8 cellular contexts compared by ENCODE assay signal in the genomic region with DNA sequence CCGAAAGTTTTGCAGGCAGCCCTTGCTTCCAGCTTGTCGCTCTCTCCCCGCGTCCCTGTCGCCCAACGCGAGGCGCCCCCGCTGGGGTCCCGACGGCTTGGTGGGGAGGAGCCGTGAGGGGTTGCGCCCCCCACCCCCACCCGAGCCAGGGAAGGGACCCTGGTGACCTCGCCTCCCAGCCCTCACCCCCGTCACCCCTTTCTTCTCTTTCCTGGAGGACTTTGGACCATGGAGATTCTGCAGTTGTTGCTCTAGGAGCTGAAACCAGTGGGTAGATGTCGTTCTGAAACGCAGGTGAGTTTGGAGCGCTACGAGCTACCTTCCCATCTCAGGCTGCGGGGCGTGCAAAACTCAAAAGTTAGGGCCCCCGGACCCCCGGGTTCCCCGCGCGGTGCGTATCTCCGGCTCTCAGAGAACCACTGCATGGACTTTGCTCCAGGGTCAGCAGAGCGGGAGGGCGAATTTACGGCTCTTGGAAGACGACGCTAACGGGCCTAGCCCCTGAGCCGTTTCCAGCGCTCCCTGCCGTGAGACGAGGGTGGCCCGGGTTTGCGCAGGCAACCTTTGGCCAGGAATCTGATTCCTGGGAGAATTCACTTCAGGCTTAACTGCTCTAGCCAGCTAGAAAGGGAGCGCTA. TPM values are rescaled to one million over a fixed set of nuclear protein-coding genes. Genes with fewer than 3 reads are reported as not detected.
DNase-seq lines count a peak whose midpoint lies in the region; ATAC-seq, FAIRE-seq and TF ChIP-seq lines count a peak whose summit lies in the region.

No MANE protein-coding gene starts in this region.

- CTCF ChIA-PET in Panc1 (lab: Charles Lee), result interaction anchor here (0.6 to 1.2 kb wide), 3 partner anchors 11 to 116 kb away, joined by 3 to 4 read pairs (median 3); no protein-coding TSS in a partner anchor

- intact Hi-C loops in Panc1 (cut with micrococcal nuclease; ENCODE audit: unreplicated experiment) (loop anchor here (5.0 to 10.0 kb wide), 4 partner anchors 112 to 222 kb away; no protein-coding TSS in a partner anchor), spleen (cut with DNase I; ENCODE audit: low total_unique reads) (loop anchor here (10.0 kb wide), 1 partner anchor 222 kb away; no protein-coding TSS in a partner anchor)

- 0 out of 2 replicates have a peak, but pooled peaks cover 5% of the 10 kb centered on the region for H3K9me2 ChIP-seq in GM23338 (ENCODE audit: insufficient read depth)

- H3K36me3 ChIP-seq in GM23338 (ENCODE audit: insufficient read depth) (peaks cover 8% of the 10 kb centered on the region), Panc1 (ENCODE audit: control insufficient read depth, insufficient read depth, low read length) (peaks cover 4% of the 10 kb centered on the region; the same call in 1 of the 2 replicates), bronchial epithelial cell (ENCODE audit: control insufficient read depth, insufficient read depth, low read length) (peaks cover 1% of the 10 kb centered on the region), spleen (no peaks in the 10 kb centered on the region)

- ATAC-seq in GM23338, result peak; percentile 72
- ATAC-seq in Panc1, result peak; percentile 62
- ATAC-seq in HG03432 (IDR thresholded peaks at IDR 0.05; ENCODE audit: unreplicated experiment), result no peak
- no peak for ATAC-seq in GM18519 (IDR thresholded peaks at IDR 0.05; ENCODE audit: low FRiP score, unreplicated experiment)

- no peak for TF ChIP-seq POLR2A in spleen (IDR thresholded peaks at IDR 0.05)

- H2AFZ ChIP-seq in GM23338, result peak overlapping the region; percentile 94

- peaks cover 30% of the 10 kb centered on the region for H3K36me3 Mint-ChIP-seq in GM23338 (ENCODE audit: low read depth)

- 4 to 12% (median 5%) methylated on average over 22 to 42 of the region's 42 CpGs for WGBS in spleen, 5 donors

- peaks cover 14% of the 10 kb centered on the region for H3K27me3 Mint-ChIP-seq in GM23338 (ENCODE audit: insufficient read depth, low read depth, poor library complexity)

- peak overlapping the region; percentile 87 for H3K4me3 ChIP-seq in GM23338
- peak overlapping the region; percentile 71 to 84 for H3K4me3 ChIP-seq in Panc1 (ENCODE audit: low read depth in 2 of 2, low read length in 2 of 2)
- peak overlapping the region; percentile 65 for H3K4me3 ChIP-seq in bronchial epithelial cell (ENCODE audit: low read depth, low read length)
- peak overlapping the region; percentile 37 to 91 (median 61) for H3K4me3 ChIP-seq in spleen

- peak overlapping the region; percentile 82 for H3K4me2 ChIP-seq in GM23338

- DNase-seq in AG08396 (ENCODE audit: low spot score) (peak; percentile 47), GM23338 (ENCODE audit: low spot score) (peak; percentile 84), Panc1 (ENCODE audit: low read depth, low spot score) (no peak), bronchial epithelial cell (ENCODE audit: low read depth) (peak; percentile 19), kidney glomerular epithelial cell (lab: John Stamatoyannopoulos, UW) (peak; percentile 25), spleen (peak; percentile 82)

- no peak for FAIRE-seq in bronchial epithelial cell (lab: Jason Lieb, UNC)

- no TSS peak for BruUV-seq in Panc1 (replicated peaks; lab: Mats Ljungman, UMichigan)

- H3K9me3 ChIP-seq in Panc1 (ENCODE audit: control insufficient read depth, insufficient read depth, low read depth, low read length), result no peaks in the 10 kb centered on the region
- no peaks in the 10 kb centered on the region for H3K9me3 ChIP-seq in spleen

- H3K27me3 ChIP-seq in GM23338 (ENCODE audit: insufficient read depth), result peaks cover 17% of the 10 kb centered on the region
- H3K27me3 ChIP-seq in Panc1 (ENCODE audit: control insufficient read depth, insufficient read depth, low read length), result no peaks in the 10 kb centered on the region
- H3K27me3 ChIP-seq in bronchial epithelial cell (ENCODE audit: control insufficient read depth, insufficient read depth, low read length), result no peaks in the 10 kb centered on the region
- peaks cover 0 to 20% (median 4%) of the 10 kb centered on the region in 7 donors for H3K27me3 ChIP-seq in spleen (replicated peaks in 1 of 7)

- H3K27ac Mint-ChIP-seq in GM23338, result no peak overlapping the region

- H3K4me1 ChIP-seq in GM23338 (ENCODE audit: insufficient read depth) (peaks cover 53% of the 10 kb centered on the region), Panc1 (ENCODE audit: control insufficient read depth, insufficient read depth, low read length) (peaks cover 27% of the 10 kb centered on the region), spleen (peaks cover 6 to 48% (median 24%) of the 10 kb centered on the region in 6 donors)

- in situ Hi-C loops in Panc1 (cut with HindIII; ENCODE audit: low pct_unique_long_range_greater_than_20kb, low sequenced_read_pairs), result no loop called here

- TF ChIP-seq CTCF in GM23338 (conservative IDR thresholded peaks at IDR 0.05; ENCODE audit: low read depth in 2 of 2) (no peak), Panc1 (IDR thresholded peaks at IDR 0.05) (no peak), bronchial epithelial cell (IDR thresholded peaks at IDR 0.05; ENCODE audit: insufficient read depth, low read length, severe bottlenecking) (peak; percentile 1), spleen (IDR thresholded peaks at IDR 0.05 in 8 of 11, conservative IDR thresholded peaks at IDR 0.05 in 3 of 11) (peak in 1 of 11 experiments; percentile 46)

- peaks cover 47% of the 10 kb centered on the region for H3K4me1 Mint-ChIP-seq in GM23338

- H3K27ac ChIP-seq in GM23338 (ENCODE audit: low read depth), result no peak overlapping the region
- peak overlapping the region; percentile 52 for H3K27ac ChIP-seq in Panc1 (ENCODE audit: low read length)
- H3K27ac ChIP-seq in spleen, result peak overlapping the region in 2 of 8 donors; percentile 48 to 84

- H3K79me2 ChIP-seq in GM23338 (replicated peaks; ENCODE audit: insufficient read depth), result peaks cover 81% of the 10 kb centered on the region

- H3K9me3 Mint-ChIP-seq in GM23338, result no peaks in the 10 kb centered on the region

- peak overlapping the region; percentile 87 for H3K4me3 Mint-ChIP-seq in GM23338

- H4K20me1 ChIP-seq in GM23338 (replicated peaks; ENCODE audit: insufficient read depth), result no peaks in the 10 kb centered on the region; the same call in 1 of the 2 replicates

- POLR2A ChIA-PET in Panc1 (lab: Charles Lee), result interaction anchor here (0.6 kb wide), 2 partner anchors 11 to 159 kb away, joined by 5 to 6 read pairs; no protein-coding TSS in a partner anchor

- no peaks in the 10 kb centered on the region; the same call in 1 of the 2 replicates for H3F3A ChIP-seq in GM23338 (replicated peaks; ENCODE audit: low read depth)

TF ChIP-seq in GM23338, 12 proteins besides CTCF, POLR2A, EP300 and RAD21:
- TF ChIP-seq JUNB (IDR thresholded peaks at IDR 0.05; ENCODE audit: unreplicated experiment) (no peak), POLR2AphosphoS5 (IDR thresholded peaks at IDR 0.05; ENCODE audit: low read depth) (no peak), NANOG (IDR thresholded peaks at IDR 0.05; ENCODE audit: borderline replicate concordance) (no peak), CREB1 (CRISPR knock-in tag; IDR thresholded peaks at IDR 0.05; ENCODE audit: low read depth) (no peak), STAT1 (IDR thresholded peaks at IDR 0.05; ENCODE audit: unreplicated experiment) (no peak), EZH2phosphoT487 (IDR thresholded peaks at IDR 0.05; ENCODE audit: unreplicated experiment) (no peak), EZH2 (IDR thresholded peaks at IDR 0.05; ENCODE audit: low read depth, unreplicated experiment) (peak; percentile 13)

RNA-seq across cellular contexts. Expression of a gene that starts 0.7 kb away (rescaled TPM):
- 19.4 and 29.8 TPM in 2 replicates for total RNA-seq in GM23338 (2014; rRNA removed; shearing (Covaris generic))
- polyA plus RNA-seq in GM23338 (2016; fragmentation: Nextera tagmentation; extraction: Ambion mirVana), result 20.6 and 22.8 TPM in 2 replicates
- total RNA-seq in Panc1 (2021; ENCODE audit: unreplicated experiment), result 10.8 TPM
- 3.9 TPM for polyA plus RNA-seq in Panc1 (2012; ENCODE audit: insufficient read length)
- total RNA-seq in bronchial epithelial cell, result 2.4 and 4.2 TPM in 2 replicates
- total RNA-seq in spleen, result 10 to 100 TPM; 14.0 to 29.3 (median 23.2) TPM
- 1 to 10 TPM; 2.4 to 4.8 (median 2.7) TPM for polyA plus RNA-seq in spleen

Comparison
In these comparisons a context has a peak if more than half of its experiments do, and no peak if none do; other contexts are left out.
1. ATAC-seq: peak in GM23338 (single experiment) and Panc1 (single experiment); none in HG03432 (single experiment) and GM18519 (single experiment).
2. Peak in every context shown above with its lines, with median percentiles within 50 percentile points of each other: H3K4me3 ChIP-seq.